8 cellular contexts compared by ENCODE assay signal in genomic region chr5:115842952-115843351, GRCh38. TPM values are rescaled to one million over a fixed set of nuclear protein-coding genes. Genes with fewer than 3 reads are reported as not detected.
DNase-seq lines count a peak whose midpoint lies in the region; ATAC-seq and TF ChIP-seq lines count a peak whose summit lies in the region.

No MANE protein-coding gene starts in this region.

- H3K36me3 ChIP-seq in OCI-LY1 (ENCODE audit: insufficient read depth, low read length) (peaks cover 8% of the 10 kb centered on the region; the same call in 1 of the 2 replicates), endodermal cell (ENCODE audit: control insufficient read depth, insufficient read depth, low read length) (peaks cover 8% of the 10 kb centered on the region), parathyroid adenoma (ENCODE audit: control insufficient read depth, insufficient read depth, low read length) (no peaks in the 10 kb centered on the region)

- H3K9ac ChIP-seq in OCI-LY1 (ENCODE audit: low read length): peak overlapping the region; percentile 77
- peak overlapping the region; percentile 17 for H3K9ac ChIP-seq in endodermal cell (ENCODE audit: extremely low read depth, low read length, poor library complexity, severe bottlenecking)
- no peak overlapping the region for H3K9ac ChIP-seq in parathyroid adenoma

- H2AFZ ChIP-seq in OCI-LY1 (ENCODE audit: low read length) (no peak overlapping the region), parathyroid adenoma (peak overlapping the region; percentile 93)

- H3K4me1 Mint-ChIP-seq in endodermal cell: peaks cover 27% of the 10 kb centered on the region

- H3F3A ChIP-seq in OCI-LY1 (ENCODE audit: insufficient read depth, low read length): no peaks in the 10 kb centered on the region; the same call in 1 of the 2 replicates

- H3K4me1 ChIP-seq in OCI-LY1 (ENCODE audit: insufficient read depth, low read length, severe bottlenecking) (peaks cover 69% of the 10 kb centered on the region), endodermal cell (ENCODE audit: control insufficient read depth, insufficient read depth, low read length) (no peaks in the 10 kb centered on the region), parathyroid adenoma (no peaks in the 10 kb centered on the region)

- peaks cover under 1% of the 10 kb centered on the region for H3K36me3 Mint-ChIP-seq in endodermal cell (ENCODE audit: low read depth)

- no peak overlapping the region for H3K27ac Mint-ChIP-seq in endodermal cell

- 43 to 44% methylated on average over 3 of the region's 3 CpGs for whole genome bisulfite sequencing in endodermal cell (ENCODE audit: insufficient coverage in 1 of 2, insufficient read length in 1 of 2), 2 experiments

- no peak for ATAC-seq in HG02852 (IDR thresholded peaks at IDR 0.05; ENCODE audit: unreplicated experiment)

- H3K27me3 ChIP-seq in OCI-LY1 (ENCODE audit: insufficient read depth, low read length) (no peaks in the 10 kb centered on the region), endodermal cell (ENCODE audit: control insufficient read depth, insufficient read depth, low read length, poor library complexity, severe bottlenecking) (no peaks in the 10 kb centered on the region), parathyroid adenoma (ENCODE audit: control insufficient read depth, insufficient read depth, low read length) (no peaks in the 10 kb centered on the region)

- peak overlapping the region; percentile 97 for H3K4me3 Mint-ChIP-seq in endodermal cell

- DNase-seq in ELR (ENCODE audit: low read depth) (peak; percentile 27), endodermal cell (no peak), NCI-H524 (lab: John Stamatoyannopoulos, UW) (no peak), ACHN (no peak), posterior vena cava (ENCODE audit: low spot score) (no peak)

- in situ Hi-C loops in ACHN (cut with HindIII; ENCODE audit: low pct_ligation_motif_present, low pct_unique_long_range_greater_than_20kb, low sequenced_read_pairs): no loop called here

- H3K9me3 Mint-ChIP-seq in endodermal cell: no peaks in the 10 kb centered on the region

- H3K79me2 ChIP-seq in OCI-LY1 (ENCODE audit: insufficient read depth, low read length) (peaks cover 49% of the 10 kb centered on the region), parathyroid adenoma (peaks cover 22% of the 10 kb centered on the region)

- H3K9me2 ChIP-seq in OCI-LY1 (ENCODE audit: low read depth, low read length): no peaks in the 10 kb centered on the region

- H3K4me2 ChIP-seq in OCI-LY1 (ENCODE audit: low read length): peak overlapping the region; percentile 99
- H3K4me2 ChIP-seq in parathyroid adenoma (ENCODE audit: low read length): peak overlapping the region; percentile 85

- H3K27ac ChIP-seq in OCI-LY1 (ENCODE audit: low read depth, low read length, poor library complexity, severe bottlenecking) (peak overlapping the region; percentile 37), endodermal cell (ENCODE audit: low read depth, low read length) (no peak overlapping the region), parathyroid adenoma (no peak overlapping the region)

- H3K4me3 ChIP-seq in OCI-LY1 (ENCODE audit: low read depth, low read length, poor library complexity, severe bottlenecking) (peak overlapping the region; percentile 70), endodermal cell (ENCODE audit: low read length) (peak overlapping the region; percentile 90), parathyroid adenoma (ENCODE audit: low read depth, low read length) (peak overlapping the region; percentile 92)

- H4K20me1 ChIP-seq in OCI-LY1 (ENCODE audit: insufficient read depth, low read length): 0 out of 2 replicates have a peak, but pooled peaks cover 4% of the 10 kb centered on the region

- intact Hi-C loops in posterior vena cava (cut with DNase I): no loop called here

- TF ChIP-seq CTCF in OCI-LY1 (IDR thresholded peaks at IDR 0.05; ENCODE audit: low read length): no peak
- TF ChIP-seq CTCF in endodermal cell (conservative IDR thresholded peaks at IDR 0.05): no peak
- TF ChIP-seq CTCF in parathyroid adenoma (IDR thresholded peaks at IDR 0.05): no peak

- H3K9me3 ChIP-seq in OCI-LY1 (ENCODE audit: low read length) (no peaks in the 10 kb centered on the region), endodermal cell (ENCODE audit: control insufficient read depth, low read length) (no peaks in the 10 kb centered on the region), parathyroid adenoma (ENCODE audit: control insufficient read depth, low read length) (no peaks in the 10 kb centered on the region)

- peaks cover 7% of the 10 kb centered on the region for H3K27me3 Mint-ChIP-seq in endodermal cell (ENCODE audit: insufficient read depth)

RNA-seq across cellular contexts. Expression of gene AP3S1, which starts 1.2 kb away (rescaled TPM):
- total RNA-seq in endodermal cell: 10 to 100 TPM; 51.2 to 75.0 TPM
- 67.5 TPM for polyA plus RNA-seq in endodermal cell (2013, experiment 1 of 2)
- polyA plus RNA-seq in endodermal cell (2013, experiment 2 of 2): 68.4 TPM
- 10 to 100 TPM; 91.0 to 92.1 TPM for total RNA-seq in posterior vena cava

RNA-seq across cellular contexts. Expression of gene ATG12, which starts 1.6 kb away (rescaled TPM):
- total RNA-seq in endodermal cell (10 to 100 TPM; 47.9 to 57.8 TPM), posterior vena cava (10 to 100 TPM; 41.2 to 42.0 TPM)
- polyA plus RNA-seq in endodermal cell (2013, experiment 1 of 2): 77.8 TPM
- polyA plus RNA-seq in endodermal cell (2013, experiment 2 of 2): 69.7 TPM

RNA-seq across cellular contexts. Expression of gene CDO1, which starts 26.5 kb away (rescaled TPM):
- total RNA-seq in endodermal cell (10 to 100 TPM in 1 of 2 donors, 1 to 10 TPM in 1; 7.6 to 11.7 TPM), posterior vena cava (1 to 10 TPM; 4.1 to 6.4 TPM)
- 31.2 TPM for polyA plus RNA-seq in endodermal cell (2013, experiment 1 of 2)
- 26.9 TPM for polyA plus RNA-seq in endodermal cell (2013, experiment 2 of 2)
